ENCODE assay signal across 8 cellular contexts in the genomic region with DNA sequence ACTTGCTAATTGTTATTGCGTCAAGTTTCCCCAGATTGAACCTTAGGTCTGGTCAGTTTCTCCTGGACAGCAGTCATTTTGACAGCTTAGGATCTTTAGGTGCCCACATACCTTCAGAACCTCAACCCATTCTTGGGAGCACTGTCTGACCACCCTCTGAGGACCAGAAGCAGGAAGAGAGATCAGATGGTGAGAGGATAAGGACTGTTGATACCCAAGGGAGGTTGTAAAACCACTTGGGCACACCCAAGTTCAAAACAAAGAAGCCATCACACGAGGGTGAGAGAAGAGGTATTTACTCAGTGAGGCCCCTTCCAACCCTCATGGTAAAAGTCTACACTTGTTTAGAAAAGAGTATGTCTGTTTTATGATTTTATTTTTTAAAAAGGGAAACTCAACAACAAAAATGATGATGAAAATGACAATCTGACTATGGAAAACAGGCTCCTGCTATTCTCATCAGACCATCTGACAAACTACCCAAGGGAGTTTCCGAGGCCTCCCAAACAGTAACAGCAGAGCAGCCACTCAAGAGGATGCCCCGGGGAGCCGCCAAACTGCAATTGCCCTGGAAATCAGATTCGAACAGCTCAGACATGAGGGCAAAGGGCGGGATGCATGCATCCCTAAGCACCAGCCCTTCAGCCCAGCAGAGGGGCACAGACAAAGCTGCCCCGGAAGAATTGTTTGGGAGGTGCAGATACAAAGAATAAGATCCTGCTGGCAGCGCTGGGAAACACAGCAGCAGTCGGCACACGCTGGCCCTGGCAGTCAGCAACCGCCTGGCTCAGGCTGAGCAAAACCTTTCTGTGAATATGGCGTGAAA.
DNase-seq lines count a peak whose midpoint lies in the region; ATAC-seq lines count a peak whose summit lies in the region.

No MANE protein-coding gene starts in this region.

- H3K36me3 ChIP-seq in CD8-positive, alpha-beta memory T cell (ENCODE audit: insufficient read depth, low read length) = no peaks in the 10 kb centered on the region
- H3K36me3 ChIP-seq in H7 (replicated peaks; ENCODE audit: control insufficient read depth, insufficient read depth, low read length) = no peaks in the 10 kb centered on the region

- peaks cover 64 to 77% (median 70%) of the 10 kb centered on the region in 3 donors for H3K4me1 Mint-ChIP-seq in CD8-positive, alpha-beta memory T cell
- H3K4me1 Mint-ChIP-seq in T-helper 2 cell treated with Interferon-gamma antibody and Interleukin-4, amounts not matched to agents 5 μg/mL and 100 μg/mL, for 36 hours (ENCODE audit: low read depth) = peaks cover 66% of the 10 kb centered on the region

- CTCF ChIA-PET in CD8-positive, alpha-beta memory T cell (lab: Charles Lee) = interaction anchor here (1.0 to 1.4 kb wide), 2 partner anchors 24 to 28 kb away, joined by 3 to 4 read pairs; no protein-coding TSS in a partner anchor

- intact Hi-C loops in left colon (cut with DNase I, micrococcal nuclease) = no loop called here

- POLR2A ChIA-PET in CD8-positive, alpha-beta memory T cell (lab: Charles Lee) = no interaction called here

- no peaks in the 10 kb centered on the region for H3K27me3 Mint-ChIP-seq in CD8-positive, alpha-beta memory T cell
- H3K27me3 Mint-ChIP-seq in T-helper 2 cell treated with Interferon-gamma antibody and Interleukin-4, amounts not matched to agents 5 μg/mL and 100 μg/mL, for 36 hours (ENCODE audit: low read depth) = no peaks in the 10 kb centered on the region

- peaks cover 0 to 24% (median 2%) of the 10 kb centered on the region in 3 donors for H3K36me3 Mint-ChIP-seq in CD8-positive, alpha-beta memory T cell
- peaks cover 22% of the 10 kb centered on the region for H3K36me3 Mint-ChIP-seq in T-helper 2 cell treated with Interferon-gamma antibody and Interleukin-4, amounts not matched to agents 5 μg/mL and 100 μg/mL, for 36 hours (ENCODE audit: low read depth)

- no peaks in the 10 kb centered on the region for H3K9me3 ChIP-seq in CD8-positive, alpha-beta memory T cell (ENCODE audit: low read length)

- H3K27ac Mint-ChIP-seq in CD8-positive, alpha-beta memory T cell = peak overlapping the region; percentile 75 to 98 (median 96)
- H3K27ac Mint-ChIP-seq in T-helper 2 cell treated with Interferon-gamma antibody and Interleukin-4, amounts not matched to agents 5 μg/mL and 100 μg/mL, for 36 hours = peak overlapping the region; percentile 97

- peak in 1 of 5 donors; percentile 21 for DNase-seq in CD8-positive, alpha-beta memory T cell
- DNase-seq in H7 (peak; percentile 36), left colon (no peak), NCI-H2081 treated with DMSO at 0.1 percent for 48 hours (lab: John Stamatoyannopoulos, UW) (no peak), NCI-H524 treated with DMSO at 0.1 percent for 48 hours (lab: John Stamatoyannopoulos, UW) (no peak)
- peak; percentile 31 for DNase-seq in T-helper 2 cell treated with Interferon-gamma antibody and Interleukin-4, amounts not matched to agents 5 μg/mL and 100 μg/mL, for 36 hours (ENCODE audit: low spot score)
- no peak for DNase-seq in stimulated activated CD4-positive, alpha-beta T cell treated with anti-CD3 and anti-CD28 coated beads, Interleukin-1b, Interleukin-23, amount 100 ng/mL, for 48 hours
- no peak for DNase-seq in stimulated activated CD4-positive, alpha-beta T cell treated with anti-CD3 and anti-CD28 coated beads, Interleukin-4, amount 100 ng/mL, for 4 hours

- peak overlapping the region in 6 of 7 donors; percentile 60 to 87 (median 73) for H3K4me3 Mint-ChIP-seq in CD8-positive, alpha-beta memory T cell
- peak overlapping the region; percentile 83 for H3K4me3 Mint-ChIP-seq in T-helper 2 cell treated with Interferon-gamma antibody and Interleukin-4, amounts not matched to agents 5 μg/mL and 100 μg/mL, for 36 hours

- H3K4me1 ChIP-seq in CD8-positive, alpha-beta memory T cell (ENCODE audit: insufficient read depth, low read length) = peaks cover 48% of the 10 kb centered on the region

- ATAC-seq in left colon = peak; percentile 14

- H3K9me3 Mint-ChIP-seq in CD8-positive, alpha-beta memory T cell = no peaks in the 10 kb centered on the region
- H3K9me3 Mint-ChIP-seq in T-helper 2 cell treated with Interferon-gamma antibody and Interleukin-4, amounts not matched to agents 5 μg/mL and 100 μg/mL, for 36 hours = peaks cover 19% of the 10 kb centered on the region

- no peaks in the 10 kb centered on the region for H3K27me3 ChIP-seq in CD8-positive, alpha-beta memory T cell (ENCODE audit: insufficient read depth, low read length, poor library complexity, severe bottlenecking)
- no peaks in the 10 kb centered on the region for H3K27me3 ChIP-seq in H7 (ENCODE audit: control insufficient read depth, insufficient read depth, low read length)

- no peak overlapping the region for H3K27ac ChIP-seq in CD8-positive, alpha-beta memory T cell (ENCODE audit: low read depth, low read length)

- peak overlapping the region; percentile 16 for H3K4me3 ChIP-seq in CD8-positive, alpha-beta memory T cell (ENCODE audit: low read length)
- H3K4me3 ChIP-seq in H7 (ENCODE audit: insufficient read depth, low read depth, low read length) = no peak overlapping the region

Comparison
In these comparisons a context has a peak if more than half of its experiments do, and no peak if none do; other contexts are left out.
1. DNase-seq: peak in H7 (single experiment) and T-helper 2 cell treated with Interferon-gamma antibody and Interleukin-4, amounts not matched to agents 5 μg/mL and 100 μg/mL, for 36 hours (single experiment); none in left colon (0 of 2), NCI-H2081 treated with DMSO at 0.1 percent for 48 hours (single experiment), NCI-H524 treated with DMSO at 0.1 percent for 48 hours (single experiment), stimulated activated CD4-positive, alpha-beta T cell treated with anti-CD3 and anti-CD28 coated beads, Interleukin-1b, Interleukin-23, amount 100 ng/mL, for 48 hours (single experiment) and stimulated activated CD4-positive, alpha-beta T cell treated with anti-CD3 and anti-CD28 coated beads, Interleukin-4, amount 100 ng/mL, for 4 hours (0 of 2).